In genomic region chr7:24862461-24862860, GRCh38 we compare ENCODE assay signal across 14 cellular contexts.
DNase-seq lines count a peak whose midpoint lies in the region; TF ChIP-seq lines count a peak whose summit lies in the region.
"Had no signal": no experiment of that assay in that cellular context is flagged by ENCODE, and none has a peak within 500 bp of the region (broad histone marks: within the 10 kb centered on the region; RNA-seq: fewer than 3 reads in every experiment).

No MANE protein-coding gene starts in this region.

- no peaks in the 10 kb centered on the region for H3K27me3 Mint-ChIP-seq in T-helper 2 cell treated with Interferon-gamma antibody and Interleukin-4, amounts not matched to agents 5 μg/mL and 100 μg/mL, for 36 hours (ENCODE audit: low read depth)
- H3K27me3 Mint-ChIP-seq in Calu3 (ENCODE audit: unreplicated experiment) (no peaks in the 10 kb centered on the region), CD14-positive monocyte (ENCODE audit: low read depth in 3 of 3) (peaks cover 0 to 2% (median 0%) of the 10 kb centered on the region in 3 donors)
- no peaks in the 10 kb centered on the region for H3K27me3 Mint-ChIP-seq in dendritic cell treated with granulocyte-macrophage colony-stimulating factor and Interleukin-4, amounts not matched to agents 40 ng/mL and 50 ng/mL, for 4 days
- H3K27me3 Mint-ChIP-seq: CD4-positive, CD25-positive, alpha-beta regulatory T cell had no signal

- intact Hi-C loops in Calu3 (cut with micrococcal nuclease; ENCODE audit: unreplicated experiment) (no loop called here), CD14-positive monocyte (cut with micrococcal nuclease) (no loop called here)
- intact Hi-C loops in dendritic cell treated with granulocyte-macrophage colony-stimulating factor and Interleukin-4, amounts not matched to agents 40 ng/mL and 50 ng/mL, for 4 days (cut with micrococcal nuclease): no loop called here

- no peaks in the 10 kb centered on the region for H3K4me1 ChIP-seq in osteoblast (ENCODE audit: insufficient read depth, low read length)
- H3K4me1 ChIP-seq: BLaER1 had no signal

- DNase-seq in T-helper 2 cell treated with Interferon-gamma antibody and Interleukin-4, amounts not matched to agents 5 μg/mL and 100 μg/mL, for 36 hours (ENCODE audit: low spot score): no peak
- DNase-seq in T-helper 2 cell (no peak), Calu3 (no peak), osteoblast (ENCODE audit: insufficient read length, low spot score, missing footprints) (peak; percentile 22), activated gamma-delta T cell treated with Interleukin-2 at 50 U/mL for 16 hours (no peak), CD14-positive monocyte (ENCODE audit: low spot score) (no peak)
- DNase-seq: 8988T; AML-193; CD4-positive, CD25-positive, alpha-beta regulatory T cell; DMS79; GM23248 had no signal

- CTCF ChIA-PET in Calu3 (lab: Charles Lee): interaction anchor here (0.7 kb wide), 1 partner anchor 62 kb away, joined by 4 read pairs; no protein-coding TSS in a partner anchor

- H3K27ac Mint-ChIP-seq in T-helper 2 cell treated with Interferon-gamma antibody and Interleukin-4, amounts not matched to agents 5 μg/mL and 100 μg/mL, for 36 hours: peak overlapping the region; percentile 73
- H3K27ac Mint-ChIP-seq in Calu3 (ENCODE audit: unreplicated experiment) (peak overlapping the region; percentile 75), CD14-positive monocyte (peak overlapping the region in 1 of 7 donors; percentile 34)
- H3K27ac Mint-ChIP-seq in dendritic cell treated with granulocyte-macrophage colony-stimulating factor and Interleukin-4, amounts not matched to agents 40 ng/mL and 50 ng/mL, for 4 days: peak overlapping the region; percentile 29

- no peaks in the 10 kb centered on the region for H3K27me3 ChIP-seq in osteoblast (ENCODE audit: insufficient read depth, low read length)
- H3K27me3 ChIP-seq: BLaER1 had no signal

- no peaks in the 10 kb centered on the region for H3K9me3 Mint-ChIP-seq in T-helper 2 cell treated with Interferon-gamma antibody and Interleukin-4, amounts not matched to agents 5 μg/mL and 100 μg/mL, for 36 hours
- H3K9me3 Mint-ChIP-seq in Calu3 (ENCODE audit: low read depth, unreplicated experiment): no peaks in the 10 kb centered on the region
- no peaks in the 10 kb centered on the region for H3K9me3 Mint-ChIP-seq in dendritic cell treated with granulocyte-macrophage colony-stimulating factor and Interleukin-4, amounts not matched to agents 40 ng/mL and 50 ng/mL, for 4 days
- no peaks in the 10 kb centered on the region for H3K9me3 Mint-ChIP-seq in CD14-positive monocyte
- H3K9me3 Mint-ChIP-seq: CD4-positive, CD25-positive, alpha-beta regulatory T cell had no signal

- H3K4me2 ChIP-seq in osteoblast (ENCODE audit: insufficient read depth, low read length): no peak overlapping the region
- H3K4me2 ChIP-seq: BLaER1 had no signal

- BruUV-seq in Calu3 (replicated peaks; lab: Mats Ljungman, UMichigan): no TSS peak

- no peak for TF ChIP-seq CTCF in Calu3 (IDR thresholded peaks at IDR 0.05; ENCODE audit: unreplicated experiment)
- no peak for TF ChIP-seq CTCF in osteoblast (IDR thresholded peaks at IDR 0.05; ENCODE audit: extremely low read depth, low read depth, low read length)
- TF ChIP-seq CTCF in CD14-positive monocyte (IDR thresholded peaks at IDR 0.05): no peak

- H4K20me1 ChIP-seq in osteoblast (ENCODE audit: insufficient read depth, low read length): no peaks in the 10 kb centered on the region
- H4K20me1 ChIP-seq: BLaER1 had no signal

- H3K79me2 ChIP-seq in osteoblast (ENCODE audit: insufficient read depth, low read length): no peaks in the 10 kb centered on the region

- H2AFZ ChIP-seq in osteoblast (ENCODE audit: low read length): no peak overlapping the region
- H2AFZ ChIP-seq: GM23248 had no signal

- H3K36me3 Mint-ChIP-seq in T-helper 2 cell treated with Interferon-gamma antibody and Interleukin-4, amounts not matched to agents 5 μg/mL and 100 μg/mL, for 36 hours (ENCODE audit: low read depth): peaks cover 81% of the 10 kb centered on the region
- H3K36me3 Mint-ChIP-seq in Calu3 (ENCODE audit: insufficient read depth, unreplicated experiment): peaks cover 47% of the 10 kb centered on the region
- H3K36me3 Mint-ChIP-seq in dendritic cell treated with granulocyte-macrophage colony-stimulating factor and Interleukin-4, amounts not matched to agents 40 ng/mL and 50 ng/mL, for 4 days (ENCODE audit: low read depth): peaks cover 77% of the 10 kb centered on the region
- H3K36me3 Mint-ChIP-seq in CD14-positive monocyte: peaks cover 30 to 33% of the 10 kb centered on the region in 2 donors

- no peak overlapping the region for H3K4me3 Mint-ChIP-seq in T-helper 2 cell treated with Interferon-gamma antibody and Interleukin-4, amounts not matched to agents 5 μg/mL and 100 μg/mL, for 36 hours
- H3K4me3 Mint-ChIP-seq in Calu3 (ENCODE audit: low read depth, unreplicated experiment) (no peak overlapping the region), CD14-positive monocyte (no peak overlapping the region)
- H3K4me3 Mint-ChIP-seq in dendritic cell treated with granulocyte-macrophage colony-stimulating factor and Interleukin-4, amounts not matched to agents 40 ng/mL and 50 ng/mL, for 4 days: no peak overlapping the region
- H3K4me3 Mint-ChIP-seq: CD4-positive, CD25-positive, alpha-beta regulatory T cell had no signal

- H3K4me3 ChIP-seq in osteoblast (ENCODE audit: insufficient read depth, low read length): no peak overlapping the region
- H3K4me3 ChIP-seq: BLaER1, GM12878, GM23248 had no signal

- H3K36me3 ChIP-seq in osteoblast (ENCODE audit: insufficient read depth, low read length): peaks cover 54% of the 10 kb centered on the region

- H3K9me3 ChIP-seq in osteoblast (ENCODE audit: low read depth, low read length): no peaks in the 10 kb centered on the region

- H3K4me1 Mint-ChIP-seq in T-helper 2 cell treated with Interferon-gamma antibody and Interleukin-4, amounts not matched to agents 5 μg/mL and 100 μg/mL, for 36 hours (ENCODE audit: low read depth): peaks cover 35% of the 10 kb centered on the region
- peaks cover 14% of the 10 kb centered on the region for H3K4me1 Mint-ChIP-seq in Calu3 (ENCODE audit: low read depth, unreplicated experiment)
- H3K4me1 Mint-ChIP-seq in dendritic cell treated with granulocyte-macrophage colony-stimulating factor and Interleukin-4, amounts not matched to agents 40 ng/mL and 50 ng/mL, for 4 days (ENCODE audit: low read depth): peaks cover 38% of the 10 kb centered on the region
- H3K4me1 Mint-ChIP-seq in CD14-positive monocyte: peaks cover 22% of the 10 kb centered on the region

- H3K27ac ChIP-seq in osteoblast (ENCODE audit: low read depth, low read length): no peak overlapping the region
- H3K27ac ChIP-seq: BLaER1, GM23248 had no signal
